ENCODE assay signal across 28 cellular contexts in the genomic region with DNA sequence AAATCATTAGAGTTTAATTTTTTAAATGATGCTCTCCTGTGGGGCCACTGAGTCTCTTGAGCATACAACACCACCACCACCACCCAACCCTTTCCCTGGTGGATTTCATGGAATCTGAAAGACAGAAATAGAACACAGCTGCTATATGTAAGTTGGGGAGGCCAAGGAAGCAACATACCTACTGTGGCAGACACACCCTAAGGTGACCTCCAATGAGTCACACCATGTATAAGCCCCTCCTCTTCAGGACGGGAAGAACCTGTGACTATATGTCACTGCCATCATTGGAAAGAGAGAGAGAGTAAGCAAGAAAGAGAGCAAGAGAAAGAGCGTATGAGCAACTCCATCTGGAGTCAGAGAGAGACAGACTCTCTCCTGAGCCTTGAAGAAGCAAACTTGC.
"Had no signal": no experiment of that assay in that cellular context is flagged by ENCODE, and none has a peak within 500 bp of the region (broad histone marks: within the 10 kb centered on the region; RNA-seq: fewer than 3 reads in every experiment).

No MANE protein-coding gene starts in this region.

- H3K4me3 ChIP-seq: adrenal gland, body of pancreas, esophagus squamous epithelium, gastroesophageal sphincter had no signal

- ATAC-seq: activated CD4-positive, alpha-beta T cell treated with anti-CD3 and anti-CD28 coated beads for 36 hours; activated CD8-positive, alpha-beta memory T cell treated with anti-CD3 and anti-CD28 coated beads, Interleukin-2, amount 10 ng/mL, durations not matched to agents 7 days and 5 days; activated CD8-positive, alpha-beta T cell treated with anti-CD3 and anti-CD28 coated beads, Interleukin-2, amount 10 ng/mL, durations not matched to agents 7 days and 5 days; activated naive CD8-positive, alpha-beta T cell treated with anti-CD3 and anti-CD28 coated beads, Interleukin-2, amount 50 U/mL, for 24 hours; body of pancreas; effector memory CD8-positive, alpha-beta T cell; gastroesophageal sphincter had no signal

- DNase-seq: activated CD4-positive, alpha-beta memory T cell treated with anti-CD3 and anti-CD28 coated beads for 36 hours; activated CD4-positive, alpha-beta T cell treated with anti-CD3 and anti-CD28 coated beads for 36 hours; activated CD4-positive, alpha-beta T cell treated with anti-CD3 and anti-CD28 coated beads, Interleukin-2, amount 10 ng/mL, durations not matched to agents 24 days and 14 days; activated CD4-positive, CD25-positive, alpha-beta regulatory T cell; activated CD4-positive, CD25-positive, alpha-beta regulatory T cell treated with anti-CD3 and anti-CD28 coated beads, Interleukin-2, amount 50 U/mL, for 72 hours; activated CD8-positive, alpha-beta memory T cell treated with anti-CD3 and anti-CD28 coated beads, Interleukin-2, amount 10 ng/mL, durations not matched to agents 7 days and 5 days; activated CD8-positive, alpha-beta memory T cell treated with anti-CD3 and anti-CD28 coated beads, Interleukin-2, amount 50 U/mL, for 4 hours; activated CD8-positive, alpha-beta T cell treated with anti-CD3 and anti-CD28 coated beads, Interleukin-2, amount 10 ng/mL, durations not matched to agents 7 days and 5 days; activated effector memory CD4-positive, alpha-beta T cell treated with anti-CD3 and anti-CD28 coated beads, Interleukin-2, amount 50 U/mL, for 16 hours; activated naive CD4-positive, alpha-beta T cell treated with anti-CD3 and anti-CD28 coated beads for 36 hours; activated naive CD8-positive, alpha-beta T cell treated with anti-CD3 and anti-CD28 coated beads for 36 hours; activated naive CD8-positive, alpha-beta T cell treated with anti-CD3 and anti-CD28 coated beads, Interleukin-2, amount 50 U/mL, for 24 hours; activated T-cell treated with anti-CD3 and anti-CD28 coated beads, Interleukin-2, amount 50 U/mL, for 1 hour; activated T-cell treated with anti-CD3 and anti-CD28 coated beads, Interleukin-2, amount 50 U/mL, for 48 hours; adrenal gland; amygdala; aorta; body of pancreas; caudate nucleus; cortex of kidney; dermis blood vessel endothelial cell; effector CD4-positive, alpha-beta T cell; effector memory CD8-positive, alpha-beta T cell; esophagus squamous epithelium; foreskin melanocyte; head of caudate nucleus; T-helper 2 cell had no signal
